ENCODE assay signal across 8 cellular contexts in genomic region chr1:179882253-179883039, GRCh38. TPM values are rescaled to one million over a fixed set of nuclear protein-coding genes. Genes with fewer than 3 reads are reported as not detected.
DNase-seq lines count a peak whose midpoint lies in the region; ATAC-seq and TF ChIP-seq lines count a peak whose summit lies in the region.

Gene TOR1AIP1, plus strand, starts transcription at chr1:179882285. Its CDS starts 218 bp downstream, at chr1:179882503.

- DNase-seq in COLO829 (ENCODE audit: low spot score): peak; percentile 89
- peak; percentile 89 for DNase-seq in HS-5 (ENCODE audit: low read depth)
- DNase-seq in NK-92 (lab: John Stamatoyannopoulos, UW; ENCODE audit: unreplicated experiment): peak; percentile 89
- peak; percentile 92 to 94 for DNase-seq in activated CD8-positive, alpha-beta memory T cell treated with anti-CD3 and anti-CD28 coated beads for 1 hour (ENCODE audit: extremely low read depth in 1 of 2, low read depth in 1 of 2)
- DNase-seq in effector CD4-positive, alpha-beta T cell: peak; percentile 96
- peak; percentile 97 for DNase-seq in lung (ENCODE audit: low spot score)
- peak; percentile 88 to 95 (median 94) for DNase-seq in stimulated activated CD4-positive, alpha-beta T cell treated with anti-CD3 and anti-CD28 coated beads, TNF-alpha, amount 100 ng/mL, for 4 hours (ENCODE audit: low read depth in 3 of 3)

- peak within 1 kb of the TSS; percentile 89 for H3K4me3 ChIP-seq in lung

- H3K36me3 ChIP-seq in lung (ENCODE audit: control insufficient read depth in 2 of 2, insufficient read depth in 2 of 2, low read length in 2 of 2): peaks cover 2 to 6% of the 10 kb centered on the region in 2 donors

- H3K4me1 ChIP-seq in lung (ENCODE audit: control insufficient read depth in 2 of 2, insufficient read depth in 2 of 2, low read length in 2 of 2): peaks cover 0 to 3% of the 10 kb centered on the region in 2 donors

- no peaks in the 10 kb centered on the region for H3K27me3 ChIP-seq in lung (ENCODE audit: control insufficient read depth, insufficient read depth)

- no peaks in the 10 kb centered on the region for H3K9me3 ChIP-seq in lung (ENCODE audit: control insufficient read depth in 2 of 2, insufficient read depth in 1 of 2, low read length in 1 of 2)

- ATAC-seq in GM19468 (IDR thresholded peaks at IDR 0.05; ENCODE audit: extremely low read depth, unreplicated experiment): peak; percentile 82
- ATAC-seq in lung (ENCODE audit: insufficient read depth, low FRiP score): peak; percentile 93

- peak; percentile 33 for TF ChIP-seq CTCF in lung (IDR thresholded peaks at IDR 0.05; ENCODE audit: control extremely low read depth, extremely low read depth)

- peak within 1 kb of the TSS; percentile 98 to 99 for H3K27ac ChIP-seq in lung (ENCODE audit: low read depth in 1 of 2, low read length in 1 of 2)

- 0% methylated on average over 64 to 72 of the region's 72 CpGs for WGBS in lung, 2 donors

RNA-seq across cellular contexts. Expression of gene TOR1AIP1, which starts in this region (rescaled TPM):
- 10 to 100 TPM; 35.7 to 94.7 TPM for total RNA-seq in lung
- 10 to 100 TPM; 20.4 to 29.9 TPM for polyA plus RNA-seq in lung

Comparison
In these comparisons a context has a peak if more than half of its experiments do, and no peak if none do; other contexts are left out.
1. Peak in every context shown above with its lines: DNase-seq, ATAC-seq, H3K4me3 ChIP-seq and H3K27ac ChIP-seq.